22 cellular contexts compared by ENCODE assay signal in the genomic region with DNA sequence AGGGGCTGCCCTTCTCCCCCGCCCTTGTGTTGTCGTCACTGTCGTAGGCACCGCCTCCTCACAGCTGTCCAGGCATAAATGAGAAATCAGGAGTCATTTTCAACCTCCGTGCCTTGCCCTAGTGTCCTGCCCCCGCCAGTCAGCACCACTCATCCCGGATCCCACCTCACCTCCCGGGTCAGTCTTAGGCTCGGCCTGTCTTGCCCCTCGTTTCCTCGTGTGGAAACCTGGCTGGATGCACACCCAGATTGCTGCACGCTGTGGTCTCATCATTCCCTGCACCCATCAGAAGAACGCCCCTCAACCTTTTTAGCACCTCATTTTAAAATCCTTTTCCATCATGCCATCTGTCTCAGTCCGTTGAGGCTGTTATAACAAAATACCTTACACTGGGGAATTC.
"Had no signal": no experiment of that assay in that cellular context is flagged by ENCODE, and none has a peak within 500 bp of the region (broad histone marks: within the 10 kb centered on the region; RNA-seq: fewer than 3 reads in every experiment).

No MANE protein-coding gene starts in this region.

- H3K4me2 ChIP-seq: SK-N-SH had no signal

- H3K4me3 ChIP-seq: MG63 had no signal

- H3K27me3 ChIP-seq: MG63 had no signal

- DNase-seq: Karpas-422, KG1, MG63, NCI-H1092, NCI-H1105 treated with DMSO at 0.1 percent for 48 hours, NCI-H1417 treated with DMSO at 0.1 percent for 48 hours, NCI-H146, NCI-H187, NCI-H2029, NCI-H2081 treated with DMSO at 0.1 percent for 48 hours, NCI-H2171, NCI-H226, NCI-H446, NCI-H510A, NCI-H524 treated with DMSO at 0.1 percent for 48 hours, NCI-H69, NCI-H774, PC-3, SHP77, SK-N-SH, SW 1271 had no signal

- H3K27ac ChIP-seq: RWPE1 had no signal

- H3K9me2 ChIP-seq: SK-N-SH had no signal

- ATAC-seq: PC-3 had no signal

- H3K9me3 ChIP-seq: MG63, SK-N-SH had no signal

- H3K36me3 ChIP-seq: MG63 had no signal

- H3K9ac ChIP-seq: SK-N-SH had no signal
